Comparison of ENCODE assay signal across 24 cellular contexts in the genomic region with DNA sequence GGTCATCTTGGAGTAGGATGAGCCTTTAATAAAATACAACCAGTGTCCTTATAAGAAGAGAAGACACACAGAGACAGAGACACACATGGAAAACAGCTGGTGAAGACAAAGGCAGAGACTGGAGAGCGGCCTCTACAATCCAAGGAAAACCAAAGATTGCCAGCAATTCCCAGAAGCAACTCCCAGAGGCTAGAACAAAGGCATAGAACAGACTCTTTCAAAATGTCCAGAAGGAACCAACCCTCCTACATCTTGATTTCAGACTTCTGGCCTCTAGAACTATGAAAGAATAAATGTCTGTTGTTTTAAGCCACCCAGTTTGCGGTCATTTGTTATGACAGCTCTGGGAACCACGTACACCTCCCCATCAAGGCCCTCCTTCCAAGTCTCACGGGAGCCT.
"Had no signal": no experiment of that assay in that cellular context is flagged by ENCODE, and none has a peak within 500 bp of the region (broad histone marks: within the 10 kb centered on the region; RNA-seq: fewer than 3 reads in every experiment).

No MANE protein-coding gene starts in this region.

- FAIRE-seq: endothelial cell of umbilical vein, keratinocyte had no signal

- H3K27me3 ChIP-seq: colonic mucosa, left lung, sigmoid colon, transverse colon had no signal

- H3K4me3 ChIP-seq: colonic mucosa, left lung, lung, prostate gland, sigmoid colon, skin epidermis, thoracic aorta, transverse colon had no signal

- ATAC-seq: left lung; stimulated activated naive CD8-positive, alpha-beta T cell treated with anti-CD3 and anti-CD28 coated beads, Interleukin-15, amount 100 ng/mL, for 72 hours had no signal

- H3K9me3 ChIP-seq: colonic mucosa, left lung, prostate gland, sigmoid colon, thoracic aorta, transverse colon had no signal

- H3K4me1 ChIP-seq: colonic mucosa, parathyroid adenoma, prostate gland, sigmoid colon, transverse colon had no signal

- H3K9ac ChIP-seq: parathyroid adenoma had no signal

- H2AFZ ChIP-seq: parathyroid adenoma had no signal

- H3K27ac ChIP-seq: colonic mucosa, left lung, parathyroid adenoma, prostate gland, sigmoid colon, thoracic aorta, transverse colon had no signal

- H3K79me2 ChIP-seq: parathyroid adenoma had no signal

- DNase-seq: caudate nucleus; colonic mucosa; dermis blood vessel endothelial cell; erythroblast; foreskin melanocyte; immature natural killer cell; left lung; mesenchymal stem cell; midbrain; naive B cell; occipital lobe; sigmoid colon; stimulated activated CD4-positive, alpha-beta T cell treated with anti-CD3 and anti-CD28 coated beads, Interleukin-2, amount 100 ng/mL, for 24 hours; stimulated activated CD4-positive, alpha-beta T cell treated with anti-CD3 and anti-CD28 coated beads, Interleukin-4, amount 100 ng/mL, for 4 hours; stimulated activated naive B cell treated with anti-CD40 and anti-IgM and Interleukin-4, amounts not matched to agents 10 μg/mL and 1 μg/mL and 100 μg/mL, for 72 hours; stimulated activated naive CD8-positive, alpha-beta T cell treated with anti-CD3 and anti-CD28 coated beads, Interleukin-15, amount 100 ng/mL, for 72 hours; transverse colon had no signal

- H3K36me3 ChIP-seq: colonic mucosa, left lung, prostate gland, sigmoid colon, thoracic aorta, transverse colon had no signal
